Comparison of ENCODE assay signal across 8 cellular contexts in the genomic region with DNA sequence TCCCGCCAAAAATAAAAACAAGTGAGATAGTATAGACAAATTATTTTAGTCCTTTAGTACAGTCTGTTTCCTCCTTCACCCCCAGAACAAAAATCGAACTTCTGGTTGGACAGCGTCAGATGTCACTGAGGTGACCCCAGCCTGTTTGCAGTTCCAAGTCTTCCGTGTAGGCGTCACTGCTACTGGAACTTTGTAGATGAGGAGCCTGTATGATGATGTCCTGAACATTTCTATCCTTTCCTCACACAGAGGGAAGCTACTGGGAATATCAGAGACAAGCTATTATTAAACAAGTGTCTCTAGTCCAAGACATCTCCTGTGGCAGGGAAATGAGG. TPM values are rescaled to one million over a fixed set of nuclear protein-coding genes. Genes with fewer than 3 reads are reported as not detected.
DNase-seq lines count a peak whose midpoint lies in the region; ATAC-seq, FAIRE-seq and TF ChIP-seq lines count a peak whose summit lies in the region.

No MANE protein-coding gene starts in this region.

- no peak for TF ChIP-seq POLR2A in GM12891 (IDR thresholded peaks at IDR 0.05; ENCODE audit: low read depth, low read length)

- no peak overlapping the region for H3K4ac ChIP-seq in neuronal stem cell (ENCODE audit: low read length)

- no peaks in the 10 kb centered on the region for H3K79me1 ChIP-seq in neuronal stem cell (ENCODE audit: low read depth, low read length)

- FAIRE-seq in GM12891 (lab: Jason Lieb, UNC), result no peak

- no peaks in the 10 kb centered on the region for H3K36me3 ChIP-seq in esophagus (ENCODE audit: control insufficient read depth in 2 of 2, insufficient read depth in 2 of 2, low read length in 1 of 2)
- peaks cover 0 to 13% of the 10 kb centered on the region in 2 donors for H3K36me3 ChIP-seq in neuronal stem cell (replicated peaks in 1 of 2; ENCODE audit: control insufficient read depth in 2 of 2, insufficient read depth in 2 of 2, low read length in 2 of 2)

- H4K91ac ChIP-seq in neuronal stem cell (ENCODE audit: low read depth, low read length, poor library complexity), result no peak overlapping the region

- no peak overlapping the region for H3K9ac ChIP-seq in neuronal stem cell (ENCODE audit: low read depth, low read length, poor library complexity)

- H4K8ac ChIP-seq in neuronal stem cell (ENCODE audit: low read depth, low read length), result no peak overlapping the region

- no peaks in the 10 kb centered on the region for H3K27me3 ChIP-seq in esophagus (ENCODE audit: control insufficient read depth in 1 of 2, insufficient read depth in 2 of 2, low read length in 2 of 2)
- no peaks in the 10 kb centered on the region for H3K27me3 ChIP-seq in neuronal stem cell (ENCODE audit: control insufficient read depth in 3 of 3, insufficient read depth in 3 of 3, low read depth in 1 of 3, low read length in 3 of 3)

- no peaks in the 10 kb centered on the region for H3K9me3 ChIP-seq in esophagus (ENCODE audit: control insufficient read depth in 2 of 2, insufficient read depth in 1 of 2, low read depth in 1 of 2, low read length in 1 of 2)
- no peaks in the 10 kb centered on the region for H3K9me3 ChIP-seq in neuronal stem cell (replicated peaks in 1 of 2; ENCODE audit: control insufficient read depth in 2 of 2, insufficient read depth in 1 of 2, low read depth in 1 of 2, low read length in 2 of 2)

- H3K14ac ChIP-seq in neuronal stem cell (ENCODE audit: low read length), result no peak overlapping the region

- no peak for DNase-seq in activated T-cell treated with anti-CD3 and anti-CD28 coated beads, Interleukin-2, amount 50 U/mL, for 4 hours
- DNase-seq in activated T-cell treated with anti-CD3 and anti-CD28 coated beads, Interleukin-2, amount 50 U/mL, for 1 hour, result no peak
- DNase-seq in neuronal stem cell (ENCODE audit: low spot score) (no peak), GM12891 (ENCODE audit: insufficient read length, low spot score) (no peak)

- no peak overlapping the region for H3K23ac ChIP-seq in neuronal stem cell (ENCODE audit: low read depth, low read length, poor library complexity)

- no peak overlapping the region for H2AFZ ChIP-seq in neuronal stem cell (ENCODE audit: low read length)

- no peaks in the 10 kb centered on the region for H3K36me3 Mint-ChIP-seq in activated T-cell treated with anti-CD3 and anti-CD28 coated beads, Interleukin-2, amount 50 U/mL, for 4 hours (ENCODE audit: insufficient read depth)

- peak overlapping the region; percentile 90 for H3K4me3 Mint-ChIP-seq in activated T-cell treated with anti-CD3 and anti-CD28 coated beads, Interleukin-2, amount 50 U/mL, for 4 hours

- H3K4me1 ChIP-seq in esophagus (ENCODE audit: control insufficient read depth in 2 of 2, insufficient read depth in 2 of 2, low read length in 1 of 2), result no peaks in the 10 kb centered on the region
- peaks cover 19 to 48% of the 10 kb centered on the region in 2 donors for H3K4me1 ChIP-seq in neuronal stem cell (ENCODE audit: control insufficient read depth in 2 of 2, insufficient read depth in 1 of 2, low read depth in 1 of 2, low read length in 2 of 2)

- peak overlapping the region; percentile 85 for H2AK5ac ChIP-seq in neuronal stem cell (ENCODE audit: low read depth, low read length)

- no peak overlapping the region for H2BK12ac ChIP-seq in neuronal stem cell (ENCODE audit: low read length)

- H3K4me2 ChIP-seq in neuronal stem cell (ENCODE audit: insufficient read depth, low read length, poor library complexity, severe bottlenecking), result peak overlapping the region; percentile 91

- no peak overlapping the region for H2BK5ac ChIP-seq in neuronal stem cell (ENCODE audit: low read length)

- no peak for ATAC-seq in activated T-cell treated with anti-CD3 and anti-CD28 coated beads, Interleukin-2, amount 50 U/mL, for 4 hours
- ATAC-seq in SK-N-SH treated with all-trans-retinoic acid at 6 μM for 48 hours, result peak; percentile 17
- ATAC-seq in GM21786 (IDR thresholded peaks at IDR 0.05; ENCODE audit: unreplicated experiment), result no peak
- ATAC-seq in GM18498 (IDR thresholded peaks at IDR 0.05; ENCODE audit: unreplicated experiment), result no peak

- 14 to 17% methylated on average over 5 of the region's 5 CpGs for WGBS in esophagus, 2 donors
- no CpG with 5 or more reads among the region's 5 CpGs for WGBS in neuronal stem cell (ENCODE audit: extremely low coverage in 2 of 2, insufficient read length in 2 of 2, insufficient replicate concordance in 1 of 2), 2 donors

- H2BK15ac ChIP-seq in neuronal stem cell (ENCODE audit: low read length), result no peak overlapping the region

- peaks cover 56% of the 10 kb centered on the region for H3K4me1 Mint-ChIP-seq in activated T-cell treated with anti-CD3 and anti-CD28 coated beads, Interleukin-2, amount 50 U/mL, for 4 hours (ENCODE audit: low read depth)

- peak overlapping the region; percentile 87 to 93 for H3K4me3 ChIP-seq in esophagus (ENCODE audit: low read depth in 1 of 2, low read length in 2 of 2)
- H3K4me3 ChIP-seq in neuronal stem cell (ENCODE audit: low read length in 2 of 2), result peak overlapping the region in 1 of 2 donors; percentile 84

- no peaks in the 10 kb centered on the region for H3K27me3 Mint-ChIP-seq in activated T-cell treated with anti-CD3 and anti-CD28 coated beads, Interleukin-2, amount 50 U/mL, for 4 hours (ENCODE audit: low read depth)

- H3K27ac ChIP-seq in esophagus (ENCODE audit: low read depth in 2 of 2, low read length in 1 of 2) (peak overlapping the region; percentile 93 to 99), neuronal stem cell (replicated peaks; ENCODE audit: low read length) (peak overlapping the region; percentile 96)

- no peak overlapping the region for H2BK120ac ChIP-seq in neuronal stem cell (ENCODE audit: low read depth, low read length)

- no peaks in the 10 kb centered on the region for H3K9me3 Mint-ChIP-seq in activated T-cell treated with anti-CD3 and anti-CD28 coated beads, Interleukin-2, amount 50 U/mL, for 4 hours

- H3K18ac ChIP-seq in neuronal stem cell (ENCODE audit: low read length), result no peak overlapping the region

TF ChIP-seq in SK-N-SH treated with all-trans-retinoic acid at 6 μM for 48 hours, 23 proteins besides CTCF, POLR2A, EP300 and RAD21:
- TF ChIP-seq ZFP3 (CRISPR knock-in tag; IDR thresholded peaks at IDR 0.05), result no peak
- 0 out of 2 replicates have a peak, but pooled peaks have one; percentile 2 for TF ChIP-seq CSDC2 (CRISPR knock-in tag; IDR thresholded peaks at IDR 0.05)
TF ChIP-seq in SK-N-SH treated with all-trans-retinoic acid at 6 μM for 48 hours: peak in this region for 1.

TF ChIP-seq in GM12891, 5 proteins besides CTCF, POLR2A, EP300 and RAD21:
- no peak for TF ChIP-seq PAX5 (IDR thresholded peaks at IDR 0.05; ENCODE audit: insufficient read depth, low read length, severe bottlenecking)
- TF ChIP-seq POU2F2 (IDR thresholded peaks at IDR 0.05; ENCODE audit: low read depth, low read length), result no peak
- TF ChIP-seq SPI1 (IDR thresholded peaks at IDR 0.05; ENCODE audit: low read depth, low read length), result no peak
- TF ChIP-seq TAF1 (IDR thresholded peaks at IDR 0.05; ENCODE audit: low read depth, low read length), result no peak
- no peak for TF ChIP-seq POLR2AphosphoS5 (IDR thresholded peaks at IDR 0.05; ENCODE audit: low read depth, low read length)
TF ChIP-seq in GM12891: peak in this region for 0.

RNA-seq across cellular contexts. Expression of gene VEZF1, which starts 0.9 kb away (rescaled TPM):
- 10 to 100 TPM; 23.8 to 25.1 (median 24.1) TPM for total RNA-seq in activated T-cell treated with anti-CD3 and anti-CD28 coated beads, Interleukin-2, amount 50 U/mL, for 4 hours
- 10 to 100 TPM in 1 of 2 donors, 1 to 10 TPM in 1; 8.8 to 10.6 TPM for polyA plus RNA-seq in esophagus
- 83.0 TPM for polyA plus RNA-seq in neuronal stem cell (2013, experiment 1 of 2)
- polyA plus RNA-seq in neuronal stem cell (2013, experiment 2 of 2), result 85.4 TPM
- 9.9 TPM for polyA plus RNA-seq in GM12891 (2012; ENCODE audit: low read depth, missing spikeins)

RNA-seq across cellular contexts. Expression of gene SRSF1, which starts 18.1 kb away (rescaled TPM):
- 100 to 1,000 TPM; 588 to 666 (median 647) TPM for total RNA-seq in activated T-cell treated with anti-CD3 and anti-CD28 coated beads, Interleukin-2, amount 50 U/mL, for 4 hours
- 10 to 100 TPM; 80.7 to 91.7 TPM for polyA plus RNA-seq in esophagus
- 212 TPM for polyA plus RNA-seq in neuronal stem cell (2013, experiment 1 of 2)
- polyA plus RNA-seq in neuronal stem cell (2013, experiment 2 of 2), result 227 TPM
- 154 TPM for polyA plus RNA-seq in GM12891 (2012; ENCODE audit: low read depth, missing spikeins)

RNA-seq across cellular contexts. Expression of gene CUEDC1, which starts 33.8 kb away (rescaled TPM):
- total RNA-seq in activated T-cell treated with anti-CD3 and anti-CD28 coated beads, Interleukin-2, amount 50 U/mL, for 4 hours, result under 1 TPM; 0.41 to 0.63 (median 0.58) TPM
- polyA plus RNA-seq in esophagus, result 10 to 100 TPM; 19.9 to 31.1 TPM
- polyA plus RNA-seq in neuronal stem cell (2013, experiment 1 of 2), result 23.4 TPM
- 22.7 TPM for polyA plus RNA-seq in neuronal stem cell (2013, experiment 2 of 2)
- polyA plus RNA-seq in GM12891 (2012; ENCODE audit: low read depth, missing spikeins), result 0.78 TPM
